26 cellular contexts compared by ENCODE assay signal in genomic region chr3:106065831-106066230, GRCh38.
"Had no signal": no experiment of that assay in that cellular context is flagged by ENCODE, and none has a peak within 500 bp of the region (broad histone marks: within the 10 kb centered on the region; RNA-seq: fewer than 3 reads in every experiment).

No MANE protein-coding gene starts in this region.

- H3K27me3 Mint-ChIP-seq: effector memory CD8-positive, alpha-beta T cell; memory B cell; naive B cell; natural killer cell treated with Interleukin-12 subunit alpha and Interleukin-12 subunit beta and Interleukin-15 and Interleukin-18, amount 100 ng/mL, for 72 hours; type B pancreatic cell had no signal

- H3K4me3 Mint-ChIP-seq: effector memory CD8-positive, alpha-beta T cell; memory B cell; mesothelial cell of epicardium; naive B cell; natural killer cell treated with Interleukin-12 subunit alpha and Interleukin-12 subunit beta and Interleukin-15 and Interleukin-18, amount 100 ng/mL, for 72 hours; neural crest cell; stimulated activated effector memory CD8-positive, alpha-beta T cell treated with anti-CD3 and anti-CD28 coated beads, Interleukin-12 subunit alpha, Interleukin-12 subunit beta, amount 100 ng/mL, for 72 hours; type B pancreatic cell had no signal

- DNase-seq: cortex of kidney; effector memory CD8-positive, alpha-beta T cell; foreskin keratinocyte; heart left ventricle; kidney; mucosa of descending colon; naive B cell; right cardiac atrium; sigmoid colon; stimulated activated CD4-positive, alpha-beta T cell treated with anti-CD3 and anti-CD28 coated beads, Interleukin-2, amount 100 ng/mL, for 24 hours; stimulated activated CD4-positive, alpha-beta T cell treated with anti-CD3 and anti-CD28 coated beads, Interleukin-4, amount 100 ng/mL, for 24 hours; stimulated activated naive CD4-positive, alpha-beta T cell treated with Interleukin-2 at 50 U/mL for 16 hours; substantia nigra; testis; tibial artery had no signal

- ATAC-seq: effector memory CD8-positive, alpha-beta T cell; foreskin keratinocyte; gastroesophageal sphincter; heart left ventricle; left lobe of liver; mucosa of descending colon; natural killer cell treated with Interleukin-12 subunit alpha and Interleukin-12 subunit beta and Interleukin-15 and Interleukin-18, amount 100 ng/mL, for 72 hours; right cardiac atrium; stimulated activated effector memory CD8-positive, alpha-beta T cell treated with anti-CD3 and anti-CD28 coated beads, Interleukin-12 subunit alpha, Interleukin-12 subunit beta, amount 100 ng/mL, for 72 hours had no signal

- H3K4me3 ChIP-seq: gastroesophageal sphincter, heart left ventricle, hepatocyte, lung, mucosa of descending colon, prostate gland, sigmoid colon, testis, tibial artery had no signal

- H3K4me1 Mint-ChIP-seq: neural crest cell had no signal

- H3K9me3 Mint-ChIP-seq: effector memory CD8-positive, alpha-beta T cell had no signal

- H3K27ac Mint-ChIP-seq: memory B cell; mesothelial cell of epicardium; naive B cell; natural killer cell treated with Interleukin-12 subunit alpha and Interleukin-12 subunit beta and Interleukin-15 and Interleukin-18, amount 100 ng/mL, for 72 hours; stimulated activated effector memory CD8-positive, alpha-beta T cell treated with anti-CD3 and anti-CD28 coated beads, Interleukin-12 subunit alpha, Interleukin-12 subunit beta, amount 100 ng/mL, for 72 hours; type B pancreatic cell had no signal

- H3K36me3 Mint-ChIP-seq: stimulated activated effector memory CD8-positive, alpha-beta T cell treated with anti-CD3 and anti-CD28 coated beads, Interleukin-12 subunit alpha, Interleukin-12 subunit beta, amount 100 ng/mL, for 72 hours; type B pancreatic cell had no signal
